Comparison of ENCODE assay signal across 8 cellular contexts in genomic region chr2:290090-290722, GRCh38. TPM values are rescaled to one million over a fixed set of nuclear protein-coding genes. Genes with fewer than 3 reads are reported as not detected.
A peak's percentile ranks its signal among the peaks of the same experiment; 100 is the strongest.
DNase-seq lines count a peak whose midpoint lies in the region; ATAC-seq, FAIRE-seq and TF ChIP-seq lines count a peak whose summit lies in the region.

No MANE protein-coding gene starts in this region.

- no peak for ATAC-seq in stimulated activated memory B cell treated with anti-CD40 and anti-IgM and Interleukin-4, amounts not matched to agents 10 μg/mL and 1 μg/mL and 100 μg/mL, for 72 hours
- ATAC-seq in HG02588 (IDR thresholded peaks at IDR 0.05; ENCODE audit: unreplicated experiment), result no peak

- H3K36me3 ChIP-seq in mesodermal cell (ENCODE audit: control insufficient read depth, insufficient read depth, low read length), result no peaks in the 10 kb centered on the region

- H3K4me1 Mint-ChIP-seq in stimulated activated memory B cell treated with anti-CD40 and anti-IgM and Interleukin-4, amounts not matched to agents 10 μg/mL and 1 μg/mL and 100 μg/mL, for 72 hours, result peaks cover 4% of the 10 kb centered on the region

- H3K4me3 ChIP-seq in epithelial cell of esophagus (ENCODE audit: low read length), result peak overlapping the region; percentile 46
- H3K4me3 ChIP-seq in mesodermal cell (ENCODE audit: extremely low read depth, insufficient read depth, low read length, poor library complexity, severe bottlenecking), result peak overlapping the region; percentile 31

- TF ChIP-seq CTCF in epithelial cell of esophagus (IDR thresholded peaks at IDR 0.05; ENCODE audit: insufficient read depth, low read depth, low read length, missing control alignments), result peak; percentile 77

- H3K27ac ChIP-seq in mesodermal cell (ENCODE audit: low read depth, low read length, severe bottlenecking), result no peak overlapping the region

- FAIRE-seq in GM12891 (lab: Jason Lieb, UNC), result no peak

- 0% methylated on average over 10 to 11 of the region's 15 CpGs for WGBS in mesodermal cell (ENCODE audit: insufficient coverage in 2 of 2), 2 experiments

- H3K4me1 ChIP-seq in mesodermal cell (ENCODE audit: control insufficient read depth, insufficient read depth, low read length, poor library complexity, severe bottlenecking), result peaks cover 7% of the 10 kb centered on the region

- peak; percentile 66 for DNase-seq in ELR (ENCODE audit: low read depth)
- DNase-seq in NCI-H1105 (lab: John Stamatoyannopoulos, UW), result peak; percentile 40
- DNase-seq in activated CD8-positive, alpha-beta memory T cell treated with anti-CD3 and anti-CD28 coated beads, Interleukin-2, amount 50 U/mL, for 4 hours, result peak; percentile 60
- peak; percentile 74 for DNase-seq in epithelial cell of esophagus (ENCODE audit: low read depth)
- DNase-seq in GM12891 (ENCODE audit: insufficient read length, low spot score), result no peak

- H3K27ac Mint-ChIP-seq in stimulated activated memory B cell treated with anti-CD40 and anti-IgM and Interleukin-4, amounts not matched to agents 10 μg/mL and 1 μg/mL and 100 μg/mL, for 72 hours, result no peak overlapping the region

- no peak for TF ChIP-seq POLR2A in GM12891 (IDR thresholded peaks at IDR 0.05; ENCODE audit: low read depth, low read length)

- no peaks in the 10 kb centered on the region for H3K9me3 Mint-ChIP-seq in stimulated activated memory B cell treated with anti-CD40 and anti-IgM and Interleukin-4, amounts not matched to agents 10 μg/mL and 1 μg/mL and 100 μg/mL, for 72 hours

- H3K27me3 Mint-ChIP-seq in stimulated activated memory B cell treated with anti-CD40 and anti-IgM and Interleukin-4, amounts not matched to agents 10 μg/mL and 1 μg/mL and 100 μg/mL, for 72 hours, result peaks cover 30% of the 10 kb centered on the region

- H3K9me3 ChIP-seq in mesodermal cell (ENCODE audit: control insufficient read depth, low read length), result no peaks in the 10 kb centered on the region

- H3K36me3 Mint-ChIP-seq in stimulated activated memory B cell treated with anti-CD40 and anti-IgM and Interleukin-4, amounts not matched to agents 10 μg/mL and 1 μg/mL and 100 μg/mL, for 72 hours, result peaks cover 6% of the 10 kb centered on the region

- peak overlapping the region; percentile 65 for H3K4me3 Mint-ChIP-seq in stimulated activated memory B cell treated with anti-CD40 and anti-IgM and Interleukin-4, amounts not matched to agents 10 μg/mL and 1 μg/mL and 100 μg/mL, for 72 hours

TF ChIP-seq in GM12891, 5 proteins besides CTCF, POLR2A, EP300 and RAD21:
- TF ChIP-seq TAF1 (IDR thresholded peaks at IDR 0.05; ENCODE audit: low read depth, low read length), result no peak
- TF ChIP-seq POU2F2 (IDR thresholded peaks at IDR 0.05; ENCODE audit: low read depth, low read length), result no peak
- TF ChIP-seq PAX5 (IDR thresholded peaks at IDR 0.05; ENCODE audit: insufficient read depth, low read length, severe bottlenecking), result no peak
- TF ChIP-seq POLR2AphosphoS5 (IDR thresholded peaks at IDR 0.05; ENCODE audit: low read depth, low read length), result no peak
- no peak for TF ChIP-seq SPI1 (IDR thresholded peaks at IDR 0.05; ENCODE audit: low read depth, low read length)
TF ChIP-seq in GM12891: peak in this region for 0.

RNA-seq across cellular contexts. Expression of gene ALKAL2, which starts 2.3 kb away (rescaled TPM):
- polyA plus RNA-seq in mesodermal cell (2013, experiment 1 of 2), result 0.66 TPM
- 1.0 TPM for polyA plus RNA-seq in mesodermal cell (2013, experiment 2 of 2)
- polyA plus RNA-seq in GM12891 (2012; ENCODE audit: low read depth, missing spikeins), result 0.17 TPM

RNA-seq across cellular contexts. Expression of gene ACP1, which starts 25.5 kb away (rescaled TPM):
- 127 TPM for polyA plus RNA-seq in mesodermal cell (2013, experiment 1 of 2)
- 126 TPM for polyA plus RNA-seq in mesodermal cell (2013, experiment 2 of 2)
- 109 TPM for polyA plus RNA-seq in GM12891 (2012; ENCODE audit: low read depth, missing spikeins)

RNA-seq across cellular contexts. Expression of gene SH3YL1, which starts 26.4 kb away (rescaled TPM):
- 19.6 TPM for polyA plus RNA-seq in mesodermal cell (2013, experiment 1 of 2)
- polyA plus RNA-seq in mesodermal cell (2013, experiment 2 of 2), result 22.7 TPM
- 12.4 TPM for polyA plus RNA-seq in GM12891 (2012; ENCODE audit: low read depth, missing spikeins)
